Comparison of ENCODE assay signal across 8 cellular contexts in genomic region chr13:41960195-41960699, GRCh38. TPM values are rescaled to one million over a fixed set of nuclear protein-coding genes. Genes with fewer than 3 reads are reported as not detected.
DNase-seq lines count a peak whose midpoint lies in the region; ATAC-seq and TF ChIP-seq lines count a peak whose summit lies in the region.

No MANE protein-coding gene starts in this region.

- peak overlapping the region; percentile 92 for H3K4me3 ChIP-seq in OCI-LY7 (ENCODE audit: low read depth, low read length, poor library complexity, severe bottlenecking)
- H3K4me3 ChIP-seq in effector memory CD4-positive, alpha-beta T cell (ENCODE audit: insufficient read depth, low read depth, low read length, poor library complexity, severe bottlenecking): peak overlapping the region; percentile 70
- H3K4me3 ChIP-seq in mesenchymal stem cell (ENCODE audit: insufficient read depth in 1 of 2, low read depth in 1 of 2, low read length in 2 of 2): peak overlapping the region; percentile 82 to 87

- H4K20me1 ChIP-seq in OCI-LY7 (ENCODE audit: insufficient read depth, low read length): no peaks in the 10 kb centered on the region

- peak overlapping the region in 1 of 2 experiments; percentile 65 for H3K4ac ChIP-seq in mesenchymal stem cell (ENCODE audit: low read depth in 1 of 2, low read length in 2 of 2)

- H3K27ac ChIP-seq in OCI-LY7 (ENCODE audit: low read depth, low read length, poor library complexity, severe bottlenecking): peak overlapping the region; percentile 60
- H3K27ac ChIP-seq in effector memory CD4-positive, alpha-beta T cell (ENCODE audit: insufficient read depth, low read length, poor library complexity, severe bottlenecking): peak overlapping the region; percentile 78
- peak overlapping the region; percentile 19 for H3K27ac ChIP-seq in mesenchymal stem cell (ENCODE audit: low read length, poor library complexity, severe bottlenecking)

- H4K8ac ChIP-seq in mesenchymal stem cell (ENCODE audit: low read length): peak overlapping the region; percentile 87

- H2BK12ac ChIP-seq in mesenchymal stem cell (ENCODE audit: low read length in 2 of 2): peak overlapping the region; percentile 6 to 59

- peaks cover 51% of the 10 kb centered on the region; the same call in 1 of the 2 replicates for H3K79me2 ChIP-seq in OCI-LY7 (ENCODE audit: insufficient read depth, low read depth, low read length)

- H2BK120ac ChIP-seq in mesenchymal stem cell (ENCODE audit: low read depth, low read length): peak overlapping the region; percentile 21

- peak overlapping the region; percentile 36 for H4K91ac ChIP-seq in mesenchymal stem cell (ENCODE audit: low read length)

- H2BK15ac ChIP-seq in mesenchymal stem cell (ENCODE audit: low read depth, poor library complexity, severe bottlenecking): peak overlapping the region; percentile 44

- no peaks in the 10 kb centered on the region for H3K27me3 ChIP-seq in effector memory CD4-positive, alpha-beta T cell (replicated peaks; ENCODE audit: control insufficient read depth, insufficient read depth, low read length, poor library complexity, severe bottlenecking)
- H3K27me3 ChIP-seq in mesenchymal stem cell (ENCODE audit: control insufficient read depth in 1 of 2, insufficient read depth in 1 of 2, low read length in 2 of 2): no peaks in the 10 kb centered on the region

- H3K9ac ChIP-seq in mesenchymal stem cell (ENCODE audit: low read length): peak overlapping the region; percentile 87

- H3K18ac ChIP-seq in mesenchymal stem cell (ENCODE audit: low read depth in 1 of 2, low read length in 2 of 2): peak overlapping the region in 1 of 2 experiments; percentile 99

- BruUV-seq in OCI-LY7 (replicated peaks; lab: Mats Ljungman, UMichigan): TSS peak; percentile 60

- peak overlapping the region; percentile 71 for H3K4me2 ChIP-seq in OCI-LY7 (ENCODE audit: low read length)
- H3K4me2 ChIP-seq in mesenchymal stem cell (ENCODE audit: low read length, poor library complexity, severe bottlenecking): peak overlapping the region; percentile 88

- no peak overlapping the region for H3K14ac ChIP-seq in mesenchymal stem cell (ENCODE audit: low read length in 2 of 2)

- peak; percentile 25 for ATAC-seq in HG02571 (IDR thresholded peaks at IDR 0.05; ENCODE audit: unreplicated experiment)

- POLR2A ChIA-PET in OCI-LY7 (lab: Charles Lee): interaction anchor here (0.6 to 2.9 kb wide), 14 partner anchors 7 to 262 kb away, joined by 3 to 21 read pairs (median 4); no protein-coding TSS in a partner anchor

- H2AFZ ChIP-seq in OCI-LY7 (ENCODE audit: low read length): peak overlapping the region; percentile 99
- peak overlapping the region; percentile 99 for H2AFZ ChIP-seq in mesenchymal stem cell (ENCODE audit: low read depth, low read length)

- no peak overlapping the region for H2AK5ac ChIP-seq in mesenchymal stem cell (ENCODE audit: low read length, severe bottlenecking)

- H3K9me2 ChIP-seq in OCI-LY7 (ENCODE audit: insufficient read depth, low read length): no peaks in the 10 kb centered on the region

- TF ChIP-seq CTCF in OCI-LY7 (conservative IDR thresholded peaks at IDR 0.05; ENCODE audit: low read length): no peak

- 4% methylated on average over 13 of the region's 14 CpGs for WGBS in mesenchymal stem cell

- H3K23ac ChIP-seq in mesenchymal stem cell (ENCODE audit: low read length in 2 of 2): peak overlapping the region in 1 of 2 experiments; percentile 91

- peak; percentile 2 for DNase-seq in NCI-H1105 treated with DMSO at 0.1 percent for 48 hours (lab: John Stamatoyannopoulos, UW)
- no peak for DNase-seq in NCI-H1105 (lab: John Stamatoyannopoulos, UW)
- DNase-seq in OCI-LY7 (ENCODE audit: low spot score): peak; percentile 41
- DNase-seq in effector memory CD4-positive, alpha-beta T cell: no peak
- DNase-seq in mesenchymal stem cell: peak; percentile 68
- no peak for DNase-seq in ureter (ENCODE audit: low spot score)
- DNase-seq in amygdala (lab: John Stamatoyannopoulos, UW): no peak

- H3K9me3 ChIP-seq in OCI-LY7 (ENCODE audit: low read length) (no peaks in the 10 kb centered on the region), mesenchymal stem cell (ENCODE audit: control insufficient read depth, low read length) (no peaks in the 10 kb centered on the region)
- no peaks in the 10 kb centered on the region for H3K9me3 ChIP-seq in effector memory CD4-positive, alpha-beta T cell (ENCODE audit: control insufficient read depth, low read length)

- CTCF ChIA-PET in OCI-LY7 (lab: Charles Lee; ENCODE audit: unreplicated experiment): no interaction called here

- no peak overlapping the region for H2BK5ac ChIP-seq in mesenchymal stem cell (ENCODE audit: low read depth, low read length, poor library complexity, severe bottlenecking)

- intact Hi-C loops in OCI-LY7 (cut with micrococcal nuclease; ENCODE audit: unreplicated experiment): loop anchor here (2.0 kb wide), 1 partner anchor 43 kb away; no protein-coding TSS in a partner anchor

- peaks cover 12% of the 10 kb centered on the region for H3K79me1 ChIP-seq in mesenchymal stem cell (replicated peaks; ENCODE audit: low read length, poor library complexity, severe bottlenecking)

- H3K4me1 ChIP-seq in OCI-LY7 (ENCODE audit: insufficient read depth, low read length, poor library complexity, severe bottlenecking) (peaks cover 35% of the 10 kb centered on the region), mesenchymal stem cell (ENCODE audit: control insufficient read depth, insufficient read depth, low read depth, low read length) (no peaks in the 10 kb centered on the region)
- peaks cover 9% of the 10 kb centered on the region for H3K4me1 ChIP-seq in effector memory CD4-positive, alpha-beta T cell (ENCODE audit: control insufficient read depth, insufficient read depth, low read length, poor library complexity, severe bottlenecking)

- H3K36me3 ChIP-seq in OCI-LY7 (ENCODE audit: insufficient read depth, low read length): peaks cover 12% of the 10 kb centered on the region; the same call in 1 of the 2 replicates
- H3K36me3 ChIP-seq in effector memory CD4-positive, alpha-beta T cell (ENCODE audit: control insufficient read depth, insufficient read depth, low read length): no peaks in the 10 kb centered on the region
- H3K36me3 ChIP-seq in mesenchymal stem cell (ENCODE audit: control insufficient read depth in 1 of 2, insufficient read depth in 2 of 2, low read depth in 1 of 2, low read length in 2 of 2): no peaks in the 10 kb centered on the region

RNA-seq across cellular contexts. Expression of gene VWA8, which starts 0.7 kb away (rescaled TPM):
- total RNA-seq in OCI-LY7 (2014; rRNA removed; shearing (Covaris generic)): 16.1 and 26.4 TPM in 2 replicates
- total RNA-seq in OCI-LY7 (2022) (31.2 and 31.5 TPM in 2 replicates), ureter (40.4 TPM)
- polyA plus RNA-seq in mesenchymal stem cell (2013, experiment 1 of 2): 5.5 TPM
- 6.1 TPM for polyA plus RNA-seq in mesenchymal stem cell (2013, experiment 2 of 2)

Comparison
In these comparisons a context has a peak if more than half of its experiments do, and no peak if none do; other contexts are left out.
1. DNase-seq: peak in NCI-H1105 treated with DMSO at 0.1 percent for 48 hours (single experiment), OCI-LY7 (single experiment) and mesenchymal stem cell (single experiment); none in NCI-H1105 (single experiment), effector memory CD4-positive, alpha-beta T cell (0 of 3), ureter (single experiment) and amygdala (0 of 56).
2. H3K27ac ChIP-seq: peak in every context shown above with its lines; median percentile 78 in effector memory CD4-positive, alpha-beta T cell; 60 in OCI-LY7; 19 in mesenchymal stem cell.
3. Peak in every context shown above with its lines, with median percentiles within 50 percentile points of each other: H3K4me3 ChIP-seq.